In the genomic region with DNA sequence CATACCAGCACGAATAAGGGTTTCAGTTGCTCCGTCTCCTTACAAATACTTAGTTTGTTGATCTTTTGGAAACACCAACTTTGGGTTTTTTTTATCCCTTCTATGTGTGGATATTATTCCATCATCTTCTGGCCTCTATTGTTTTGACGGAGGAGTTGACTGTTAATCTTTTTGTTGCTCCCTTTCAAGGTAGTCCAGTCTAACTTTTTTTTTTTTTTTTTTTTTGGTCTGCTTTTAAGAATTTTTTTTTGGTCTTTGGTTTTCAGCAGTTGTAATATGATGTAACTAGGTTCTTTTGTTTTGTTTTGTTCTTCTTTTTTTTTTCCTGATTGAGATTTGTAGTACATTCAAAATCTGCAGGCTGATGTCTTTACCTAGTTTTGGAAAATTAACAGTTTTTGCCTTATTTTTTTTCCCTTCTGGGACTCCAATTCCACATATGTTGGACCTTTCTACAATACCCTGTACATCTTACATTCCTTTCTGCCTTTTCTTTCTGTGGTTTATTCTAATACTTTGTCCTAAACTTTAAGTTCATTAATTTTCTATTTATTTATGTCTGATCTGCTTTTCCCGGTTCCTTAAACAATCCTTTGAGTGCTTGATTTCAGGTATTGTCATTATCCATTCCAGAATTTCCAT, we compare ENCODE assay signal across 22 cellular contexts. TPM values are rescaled to one million over a fixed set of nuclear protein-coding genes. Genes with fewer than 3 reads are reported as not detected.
DNase-seq lines count a peak whose midpoint lies in the region; ATAC-seq, FAIRE-seq and TF ChIP-seq lines count a peak whose summit lies in the region.
"Had no signal": no experiment of that assay in that cellular context is flagged by ENCODE, and none has a peak within 500 bp of the region (broad histone marks: within the 10 kb centered on the region; RNA-seq: fewer than 3 reads in every experiment).

No MANE protein-coding gene starts in this region.

- ATAC-seq in HepG2 (no peak), right lobe of liver (no peak), K562 (no peak)

- H3K27me3 ChIP-seq in HepG2 (ENCODE audit: control insufficient read depth in 1 of 2, insufficient read depth in 2 of 2, low read length in 2 of 2) (no peaks in the 10 kb centered on the region), right lobe of liver (no peaks in the 10 kb centered on the region), Karpas-422 (ENCODE audit: low read length) (no peaks in the 10 kb centered on the region), K562 (ENCODE audit: control insufficient read depth in 2 of 2, insufficient read depth in 2 of 2, low read length in 2 of 2) (peaks cover 6 to 20% of the 10 kb centered on the region in 2 experiments; a peak in 2 of 5 replicates)
- H3K27me3 ChIP-seq: BE2C had no signal

- in situ Hi-C loops in HepG2 (cut with HindIII; ENCODE audit: extremely low pct_ligation_motif_present, low pct_unique_long_range_greater_than_20kb) (no loop called here), K562 (cut with MboI) (no loop called here)

- H3K9me3 ChIP-seq in HepG2 (ENCODE audit: low read length) (peaks cover 15% of the 10 kb centered on the region), right lobe of liver (peaks cover 0 to 4% (median 0%) of the 10 kb centered on the region in 4 donors), Karpas-422 (ENCODE audit: low read length) (no peaks in the 10 kb centered on the region), K562 (replicated peaks; ENCODE audit: control insufficient read depth, insufficient read depth, low read depth, low read length) (peaks cover 3% of the 10 kb centered on the region; the same call in 1 of the 2 replicates)
- H3K9me3 ChIP-seq: BE2C had no signal

- 34% methylated on average over 4 of the region's 4 CpGs for WGBS in HepG2 (ENCODE audit: low lambda C conversion rate)
- 80% methylated on average over 4 of the region's 4 CpGs for WGBS in right lobe of liver (ENCODE audit: insufficient coverage, low coverage, low lambda C conversion rate, missing lambda C conversion rate)
- 1% methylated on average over 4 of the region's 4 CpGs for WGBS in K562 (ENCODE audit: insufficient coverage, low coverage, missing lambda C conversion rate)

- CTCF ChIA-PET in HepG2 (lab: Yijun Ruan, JAX; ENCODE audit: low intra/inter-chr PET ratio, low total read pairs) (no interaction called here), K562 (lab: Yijun Ruan, JAX; ENCODE audit: low intra/inter-chr PET ratio) (no interaction called here)

- H3K36me3 ChIP-seq in HepG2 (replicated peaks in 1 of 2; ENCODE audit: control insufficient read depth in 1 of 2, insufficient read depth in 2 of 2, low read length in 2 of 2) (no peaks in the 10 kb centered on the region), right lobe of liver (no peaks in the 10 kb centered on the region), Karpas-422 (ENCODE audit: insufficient read depth, low read length) (no peaks in the 10 kb centered on the region), K562 (ENCODE audit: control insufficient read depth, insufficient read depth, low read length) (no peaks in the 10 kb centered on the region)
- H3K36me3 ChIP-seq: BE2C had no signal

- H3K79me2 ChIP-seq in HepG2 (ENCODE audit: insufficient read depth, low read length) (no peaks in the 10 kb centered on the region), Karpas-422 (ENCODE audit: low read length) (no peaks in the 10 kb centered on the region), K562 (ENCODE audit: control insufficient read depth, insufficient read depth, low read length) (no peaks in the 10 kb centered on the region)

- no peak for TF ChIP-seq EP300 in HepG2 (IDR thresholded peaks at IDR 0.05; ENCODE audit: low read depth in 2 of 2, low read length in 2 of 2)
- no peak for TF ChIP-seq EP300 in HepG2 (CRISPR knock-in tag; IDR thresholded peaks at IDR 0.05; ENCODE audit: borderline replicate concordance)
- no peak for TF ChIP-seq EP300 in K562 (IDR thresholded peaks at IDR 0.05; ENCODE audit: low read length)

- H3K9ac ChIP-seq in HepG2 (ENCODE audit: insufficient read depth, low read depth, low read length), result no peak overlapping the region
- H3K9ac ChIP-seq in Karpas-422 (ENCODE audit: low read length), result no peak overlapping the region
- no peak overlapping the region for H3K9ac ChIP-seq in K562 (ENCODE audit: insufficient read depth in 1 of 2, low read depth in 2 of 2, low read length in 2 of 2)

- intact Hi-C loops in HepG2 (cut with micrococcal nuclease; ENCODE audit: unreplicated experiment), result no loop called here
- intact Hi-C loops in right lobe of liver (cut with DNase I), result no loop called here
- intact Hi-C loops in K562 (cut with micrococcal nuclease), result no loop called here

- H4K20me1 ChIP-seq in HepG2 (ENCODE audit: insufficient read depth, low read length) (no peaks in the 10 kb centered on the region), Karpas-422 (ENCODE audit: insufficient read depth, low read depth, low read length) (no peaks in the 10 kb centered on the region), K562 (replicated peaks; ENCODE audit: control insufficient read depth, insufficient read depth, low read length) (no peaks in the 10 kb centered on the region)

- no peak for TF ChIP-seq CTCF in HepG2 (CRISPR knock-in tag; IDR thresholded peaks at IDR 0.05)
- no peak for TF ChIP-seq CTCF in right lobe of liver (IDR thresholded peaks at IDR 0.05)
- no peak for TF ChIP-seq CTCF in K562 (IDR thresholded peaks at IDR 0.05 in 2 of 3, conservative IDR thresholded peaks at IDR 0.05 in 1 of 3; ENCODE audit: insufficient read depth in 2 of 3, low read depth in 1 of 3, low read length in 3 of 3)

- POLR2A ChIA-PET in HepG2 (lab: Yijun Ruan, JAX), result no interaction called here
- POLR2A ChIA-PET in K562 (lab: Yijun Ruan, JAX), result no interaction called here

- H3K4me3 ChIP-seq in HepG2 (replicated peaks in 1 of 3; ENCODE audit: insufficient read depth in 1 of 3, low read depth in 2 of 3, low read length in 3 of 3) (no peak overlapping the region), right lobe of liver (no peak overlapping the region), Karpas-422 (ENCODE audit: low read length) (no peak overlapping the region), K562 (no peak overlapping the region)

- FAIRE-seq in HepG2 (lab: Jason Lieb, UNC) (no peak), K562 (lab: Jason Lieb, UNC) (no peak)
- FAIRE-seq: GM12892, GM18507, H1 had no signal

- no peaks in the 10 kb centered on the region for H3K4me1 ChIP-seq in HepG2 (ENCODE audit: insufficient read depth, low read length)
- no peaks in the 10 kb centered on the region for H3K4me1 ChIP-seq in right lobe of liver
- H3K4me1 ChIP-seq in Karpas-422 (ENCODE audit: low read length), result no peaks in the 10 kb centered on the region
- H3K4me1 ChIP-seq in K562 (replicated peaks in 1 of 2; ENCODE audit: control insufficient read depth in 2 of 2, insufficient read depth in 2 of 2, low read length in 2 of 2), result no peaks in the 10 kb centered on the region
- H3K4me1 ChIP-seq: BE2C had no signal

- H3K4me2 ChIP-seq in HepG2 (ENCODE audit: low read depth, low read length) (no peak overlapping the region), Karpas-422 (ENCODE audit: low read depth, low read length, poor library complexity, severe bottlenecking) (no peak overlapping the region), K562 (ENCODE audit: insufficient read depth, low read length) (no peak overlapping the region)

- BruUV-seq in HepG2 (replicated peaks; lab: Mats Ljungman, UMichigan) (no TSS peak), K562 (replicated peaks; lab: Mats Ljungman, UMichigan) (no TSS peak)

- H3K9me1 ChIP-seq in K562 (ENCODE audit: control insufficient read depth, insufficient read depth, low read length), result no peaks in the 10 kb centered on the region

- DNase-seq in HepG2 (ENCODE audit: low spot score), result no peak
- no peak for DNase-seq in right lobe of liver
- peak; percentile 12 for DNase-seq in Karpas-422
- DNase-seq in K562 (ENCODE audit: extremely low read depth in 1 of 4, low spot score in 3 of 4), result no peak
- DNase-seq in SW480 (ENCODE audit: low spot score), result no peak
- DNase-seq in NCI-H748 (lab: John Stamatoyannopoulos, UW; ENCODE audit: unreplicated experiment), result no peak
- no peak for DNase-seq in AG08395 (ENCODE audit: low spot score)
- DNase-seq: 8988T; BE2C; CD4-positive, CD25-positive, alpha-beta regulatory T cell; CD8-positive, alpha-beta memory T cell; DMS 273 treated with DMSO at 0.1 percent for 48 hours; DMS79; GDM1; H9; HFFc6; IMR-90; KBM-7 had no signal

- H2AFZ ChIP-seq in HepG2 (ENCODE audit: low read length) (no peak overlapping the region), Karpas-422 (ENCODE audit: low read length) (no peak overlapping the region), K562 (ENCODE audit: low read depth, low read length) (no peak overlapping the region)

- TF ChIP-seq POLR2A in HepG2 (IDR thresholded peaks at IDR 0.05; ENCODE audit: insufficient read depth in 1 of 2, low read depth in 2 of 2, low read length in 2 of 2) (no peak), right lobe of liver (IDR thresholded peaks at IDR 0.05) (no peak), K562 (conservative IDR thresholded peaks at IDR 0.05) (no peak)

- H3K27ac ChIP-seq in HepG2 (ENCODE audit: extremely low read length, insufficient read depth, low read length), result no peak overlapping the region
- no peak overlapping the region for H3K27ac ChIP-seq in right lobe of liver
- no peak overlapping the region for H3K27ac ChIP-seq in Karpas-422 (ENCODE audit: low read length)
- no peak overlapping the region for H3K27ac ChIP-seq in K562 (ENCODE audit: extremely low read depth, low read depth, low read length)
- H3K27ac ChIP-seq: HL-60 had no signal

- TF ChIP-seq RAD21 in HepG2 (CRISPR knock-in tag; IDR thresholded peaks at IDR 0.05), result no peak
- TF ChIP-seq RAD21 in K562 (CRISPR knock-in tag; conservative IDR thresholded peaks at IDR 0.05 in 1 of 2, IDR thresholded peaks at IDR 0.05 in 1 of 2), result no peak

- no peaks in the 10 kb centered on the region for H3K9me2 ChIP-seq in Karpas-422 (replicated peaks; ENCODE audit: insufficient read depth, low read length)

RNA-seq across cellular contexts. Expression of gene DNAH10, which starts 54.9 kb away (rescaled TPM):
- total RNA-seq in HepG2 (2016; rRNA removed; fragmentation: Illumina TruSeq; extraction: Trizol) (0.02 and 0.06 TPM in 2 replicates), right lobe of liver (under 1 TPM in 5 of 6 experiments, not detected in 1; under 0.01 to 0.40 (median 0.16) TPM), K562 (2014; rRNA removed) (0.05 and 0.08 TPM in 2 replicates), K562 (2014; rRNA removed; fragmentation: Illumina TruSeq; extraction: Trizol) (0.03 and 0.04 TPM in 2 replicates), K562 (2015; rRNA removed; fragmentation: Illumina TruSeq; extraction: Trizol) (0.04 TPM in 2 replicates), K562 (2021) (0.04 and 0.07 TPM in 2 replicates)
- under 0.01 and 0.09 TPM in 2 replicates for total RNA-seq in HepG2 (2016; cell fraction: cytosol; rRNA removed; fragmentation: Illumina TruSeq; extraction: Trizol; ENCODE audit: low read depth)
- total RNA-seq in HepG2 (2016; cell fraction: insoluble cytoplasmic fraction; rRNA removed; fragmentation: Illumina TruSeq; extraction: Trizol), result 0.04 and 0.10 TPM in 2 replicates
- 0.06 TPM in 1 of 2 replicates, not detected in the other for total RNA-seq in HepG2 (2016; cell fraction: membrane; rRNA removed; fragmentation: Illumina TruSeq; extraction: Trizol)
- total RNA-seq in HepG2 (2016; cell fraction: nucleus; rRNA removed; fragmentation: Illumina TruSeq; extraction: Trizol), result 0.03 and 0.31 TPM in 2 replicates
- polyA plus RNA-seq in HepG2 (2011; rRNA removed) (0.01 and 0.08 TPM in 2 replicates), K562 (2011; rRNA removed) (0.01 and 0.06 TPM in 2 replicates), K562 (2014; fragmentation: Illumina TruSeq; extraction: Trizol) (0.01 TPM in 2 replicates), K562 (2014; fragmentation: Nextera tagmentation; extraction: Ambion mirVana) (under 1 TPM in 1 of 2 experiments, not detected in 1; 0.01 TPM), K562 (2014; rRNA removed) (0.01 TPM in 1 of 2 replicates, not detected in the other)
- 0.01 and 0.04 TPM in 2 replicates for polyA plus RNA-seq in HepG2 (2011; cell fraction: cytosol; rRNA removed)
- polyA plus RNA-seq in HepG2 (2011; cell fraction: nucleus; rRNA removed), result 0.10 and 0.12 TPM in 2 replicates
- 0.08 and 0.23 TPM in 2 replicates for polyA plus RNA-seq in HepG2 (2012)
- polyA plus RNA-seq in HepG2 (2016; cell fraction: cytosol; fragmentation: Illumina TruSeq; extraction: Trizol; ENCODE audit: low read depth), result not detected in 2 replicates
- polyA plus RNA-seq in HepG2 (2016; cell fraction: insoluble cytoplasmic fraction; fragmentation: Illumina TruSeq; extraction: Trizol; ENCODE audit: low read depth), result not detected in 2 replicates
- not detected in 2 replicates for polyA plus RNA-seq in HepG2 (2016; cell fraction: membrane; fragmentation: Illumina TruSeq; extraction: Trizol; ENCODE audit: low read depth)
- polyA plus RNA-seq in HepG2 (2016; cell fraction: nucleus; fragmentation: Illumina TruSeq; extraction: Trizol; ENCODE audit: insufficient read depth, low read depth), result not detected in 2 replicates
- under 0.01 and 0.02 TPM in 2 replicates for polyA minus RNA-seq in HepG2 (2011; rRNA and poly(A)+ RNA removed; ENCODE audit: low replicate concordance)
- polyA minus RNA-seq in HepG2 (2011; cell fraction: cytosol; rRNA and poly(A)+ RNA removed), result not detected in 2 replicates
- polyA minus RNA-seq in HepG2 (2011; cell fraction: nucleus; rRNA and poly(A)+ RNA removed), result under 0.01 and 0.25 TPM in 2 replicates
- 0.29 and 0.30 TPM in 2 replicates for total RNA-seq in Karpas-422 (2014; rRNA removed; shearing (Covaris generic); ENCODE audit: low replicate concordance)
- 0.16 and 0.46 TPM in 2 replicates for total RNA-seq in K562 (2011; cell fraction: chromatin; rRNA removed; ENCODE audit: low replicate concordance)
- under 0.01 and 0.13 TPM in 2 replicates for total RNA-seq in K562 (2011; cell fraction: nucleolus; rRNA removed)
- 0.07 TPM in 1 of 2 replicates, not detected in the other for total RNA-seq in K562 (2011; cell fraction: nucleoplasm; rRNA removed)
- polyA plus RNA-seq in K562 (2011; cell fraction: cytosol; rRNA removed), result under 0.01 TPM in 1 of 2 replicates, not detected in the other
- polyA plus RNA-seq in K562 (2011; cell fraction: nucleus; rRNA removed), result 0.15 and 0.26 TPM in 2 replicates
- polyA plus RNA-seq in K562 (2012), result 0.07 and 0.54 TPM in 2 replicates
- polyA minus RNA-seq in K562 (2011; rRNA and poly(A)+ RNA removed), result 0.07 and 0.18 TPM in 2 replicates
- not detected in 2 replicates for polyA minus RNA-seq in K562 (2011; cell fraction: cytosol; rRNA and poly(A)+ RNA removed)
- polyA minus RNA-seq in K562 (2011; cell fraction: nucleus; rRNA and poly(A)+ RNA removed), result 0.11 and 0.13 TPM in 2 replicates
- polyA plus RNA-seq: CD8-positive, alpha-beta memory T cell had no signal

Comparison
In these comparisons a context has a peak if more than half of its experiments do, and no peak if none do; other contexts are left out.
1. Of the 241 proteins assayed by ChIP-seq in both HepG2 and K562: peak only in HepG2: none; only in K562: CBX5; in both: none; in neither: 239; mixed calls (peak in some experiments, not most) for 1.